11 cellular contexts compared by ENCODE assay signal in the genomic region with DNA sequence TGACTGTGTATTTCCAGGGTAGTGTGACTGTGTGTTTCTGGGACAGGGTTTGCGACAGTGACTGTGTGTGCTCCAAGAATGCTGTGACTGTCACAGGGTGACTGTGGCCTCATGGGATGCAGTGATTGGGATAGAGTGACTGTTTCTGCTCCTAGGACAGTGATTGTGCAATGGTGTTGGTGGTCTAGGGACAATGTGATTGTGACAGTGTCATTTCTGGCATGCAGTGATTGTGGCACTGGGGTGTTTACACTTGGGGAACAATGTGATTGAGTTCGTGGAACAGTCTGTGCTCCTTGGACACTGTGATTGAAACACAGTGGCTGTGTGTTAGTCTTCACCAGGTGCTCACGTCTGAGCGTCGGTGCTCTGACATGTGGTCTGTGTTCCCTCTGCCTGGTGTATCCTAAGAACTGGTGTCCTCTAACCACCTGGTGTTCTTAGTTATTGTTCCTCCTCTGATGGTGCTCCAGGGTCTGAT. TPM values are rescaled to one million over a fixed set of nuclear protein-coding genes. Genes with fewer than 3 reads are reported as not detected.
DNase-seq lines count a peak whose midpoint lies in the region; ATAC-seq and TF ChIP-seq lines count a peak whose summit lies in the region.
"Had no signal": no experiment of that assay in that cellular context is flagged by ENCODE, and none has a peak within 500 bp of the region (broad histone marks: within the 10 kb centered on the region; RNA-seq: fewer than 3 reads in every experiment).

No MANE protein-coding gene starts in this region.

- CTCF ChIA-PET in activated CD4-positive, alpha-beta T cell treated with anti-CD3 and anti-CD28 coated beads for 36 hours (lab: Charles Lee), result interaction anchor here (0.6 to 4.4 kb wide), 8 partner anchors 9 to 140 kb away, joined by 3 to 38 read pairs (median 6); no protein-coding TSS in a partner anchor

- H3K4me1 Mint-ChIP-seq in activated CD4-positive, alpha-beta T cell treated with anti-CD3 and anti-CD28 coated beads for 36 hours, result peaks cover 63% of the 10 kb centered on the region
- H3K4me1 Mint-ChIP-seq in IgD-negative memory B cell, result peaks cover 18 to 35% (median 31%) of the 10 kb centered on the region in 3 donors
- peaks cover 63% of the 10 kb centered on the region for H3K4me1 Mint-ChIP-seq in activated naive CD8-positive, alpha-beta T cell (ENCODE audit: low read depth)
- H3K4me1 Mint-ChIP-seq in neural crest cell, result peaks cover 20% of the 10 kb centered on the region

- H3K27ac Mint-ChIP-seq in activated CD4-positive, alpha-beta T cell treated with anti-CD3 and anti-CD28 coated beads for 36 hours, result peak overlapping the region; percentile 2
- H3K27ac Mint-ChIP-seq in IgD-negative memory B cell (peak overlapping the region; percentile 1 to 71 (median 6)), neural crest cell (ENCODE audit: unreplicated experiment) (no peak overlapping the region)
- no peak overlapping the region for H3K27ac Mint-ChIP-seq in activated naive CD8-positive, alpha-beta T cell

- H3K36me3 Mint-ChIP-seq in activated CD4-positive, alpha-beta T cell treated with anti-CD3 and anti-CD28 coated beads for 36 hours (ENCODE audit: low read depth), result no peaks in the 10 kb centered on the region
- H3K36me3 Mint-ChIP-seq in IgD-negative memory B cell (no peaks in the 10 kb centered on the region), neural crest cell (ENCODE audit: low read depth) (peaks cover 3% of the 10 kb centered on the region)
- no peaks in the 10 kb centered on the region for H3K36me3 Mint-ChIP-seq in activated naive CD8-positive, alpha-beta T cell

- H3K27me3 Mint-ChIP-seq in activated CD4-positive, alpha-beta T cell treated with anti-CD3 and anti-CD28 coated beads for 36 hours, result peaks cover 52% of the 10 kb centered on the region
- peaks cover 53% of the 10 kb centered on the region for H3K27me3 Mint-ChIP-seq in IgD-negative memory B cell
- peaks cover 21% of the 10 kb centered on the region for H3K27me3 Mint-ChIP-seq in activated naive CD8-positive, alpha-beta T cell
- H3K27me3 Mint-ChIP-seq in neural crest cell (ENCODE audit: low read depth), result peaks cover 94% of the 10 kb centered on the region

- intact Hi-C loops in activated CD4-positive, alpha-beta T cell treated with anti-CD3 and anti-CD28 coated beads for 36 hours (cut with DNase I, micrococcal nuclease), result no loop called here

- H3K4me3 Mint-ChIP-seq in activated CD4-positive, alpha-beta T cell treated with anti-CD3 and anti-CD28 coated beads for 36 hours, result peak overlapping the region; percentile 8
- peak overlapping the region in 1 of 4 donors; percentile 56 for H3K4me3 Mint-ChIP-seq in IgD-negative memory B cell
- H3K4me3 Mint-ChIP-seq in activated naive CD8-positive, alpha-beta T cell, result peak overlapping the region; percentile 69
- peak overlapping the region; percentile 52 for H3K4me3 Mint-ChIP-seq in neural crest cell

- no peaks in the 10 kb centered on the region for H3K9me3 Mint-ChIP-seq in activated CD4-positive, alpha-beta T cell treated with anti-CD3 and anti-CD28 coated beads for 36 hours (ENCODE audit: low read depth)
- H3K9me3 Mint-ChIP-seq in IgD-negative memory B cell (peaks cover 0 to 2% (median 0%) of the 10 kb centered on the region in 3 donors), neural crest cell (no peaks in the 10 kb centered on the region)
- no peaks in the 10 kb centered on the region for H3K9me3 Mint-ChIP-seq in activated naive CD8-positive, alpha-beta T cell (ENCODE audit: low read depth)

- no peak for TF ChIP-seq POLR2A in GM18505 (IDR thresholded peaks at IDR 0.05; ENCODE audit: borderline replicate concordance, extremely low read depth, insufficient read depth, insufficient read length)

- TF ChIP-seq CTCF in neural crest cell (conservative IDR thresholded peaks at IDR 0.05), result no peak

- POLR2A ChIA-PET in activated CD4-positive, alpha-beta T cell treated with anti-CD3 and anti-CD28 coated beads for 36 hours (lab: Charles Lee), result interaction anchor here (0.6 to 1.2 kb wide), 2 partner anchors 19 to 29 kb away, joined by 3 read pairs; partner anchors contain the start of gene CDC37

- no peak for ATAC-seq in activated CD4-positive, alpha-beta T cell treated with anti-CD3 and anti-CD28 coated beads for 36 hours
- no peak for ATAC-seq in GM19463 (IDR thresholded peaks at IDR 0.05; ENCODE audit: unreplicated experiment)
- ATAC-seq in GM18505 (IDR thresholded peaks at IDR 0.05; ENCODE audit: unreplicated experiment), result no peak
- no peak for ATAC-seq in HG02885 (IDR thresholded peaks at IDR 0.05; ENCODE audit: poor library complexity, unreplicated experiment)
- ATAC-seq: activated CD4-positive, CD25-positive, alpha-beta regulatory T cell treated with anti-CD3 and anti-CD28 coated beads, Interleukin-2, amount 50 U/mL, for 24 hours had no signal

- DNase-seq in activated CD4-positive, alpha-beta T cell treated with anti-CD3 and anti-CD28 coated beads for 36 hours, result no peak
- DNase-seq in activated CD4-positive, alpha-beta T cell treated with anti-CD3 and anti-CD28 coated beads, Interleukin-2, amount 50 U/mL, for 1 hour, result no peak
- DNase-seq in neural crest cell (ENCODE audit: low read depth, low spot score), result no peak
- DNase-seq: aorta, NCI-H1694 treated with DMSO at 0.1 percent for 48 hours had no signal

RNA-seq across cellular contexts. Expression of gene PDE4A, which starts 1.7 kb away (rescaled TPM):
- 1 to 10 TPM; 3.9 to 4.3 TPM for total RNA-seq in activated CD4-positive, alpha-beta T cell treated with anti-CD3 and anti-CD28 coated beads for 36 hours
- polyA plus RNA-seq in IgD-negative memory B cell, result 2.9 TPM
- 1.5 and 2.1 TPM in 2 replicates for total RNA-seq in neural crest cell

RNA-seq across cellular contexts. Expression of gene CDC37, which starts 18.7 kb away (rescaled TPM):
- total RNA-seq in activated CD4-positive, alpha-beta T cell treated with anti-CD3 and anti-CD28 coated beads for 36 hours, result 100 to 1,000 TPM; 178 to 190 TPM
- 78.8 TPM for polyA plus RNA-seq in IgD-negative memory B cell
- total RNA-seq in neural crest cell, result 164 TPM in 2 replicates

RNA-seq across cellular contexts. Expression of gene TYK2, which starts 41.6 kb away (rescaled TPM):
- total RNA-seq in activated CD4-positive, alpha-beta T cell treated with anti-CD3 and anti-CD28 coated beads for 36 hours, result 100 to 1,000 TPM; 151 to 197 TPM
- 69.0 TPM for polyA plus RNA-seq in IgD-negative memory B cell
- total RNA-seq in neural crest cell, result 100 and 103 TPM in 2 replicates

Comparison
In these comparisons a context has a peak if more than half of its experiments do, and no peak if none do; other contexts are left out.
1. H3K27ac Mint-ChIP-seq: peak in activated CD4-positive, alpha-beta T cell treated with anti-CD3 and anti-CD28 coated beads for 36 hours (single experiment) and IgD-negative memory B cell (3 of 3); none in activated naive CD8-positive, alpha-beta T cell (single experiment) and neural crest cell (single experiment).